ENCODE assay signal across 8 cellular contexts in genomic region chr13:113001251-113002140, GRCh38. TPM values are rescaled to one million over a fixed set of nuclear protein-coding genes. Genes with fewer than 3 reads are reported as not detected.
DNase-seq lines count a peak whose midpoint lies in the region; ATAC-seq and TF ChIP-seq lines count a peak whose summit lies in the region.

No MANE protein-coding gene starts in this region.

- CTCF ChIA-PET in HEK293 (lab: Yijun Ruan, JAX), result interaction anchor here (0.5 to 2.0 kb wide), 6 partner anchors 26 to 1977 kb away, joined by 3 to 5 read pairs (median 3); no protein-coding TSS in a partner anchor

- peak overlapping the region; percentile 30 for H3K4me3 ChIP-seq in HEK293 (ENCODE audit: low read depth, low read length)
- H3K4me3 ChIP-seq in heart left ventricle, result peak overlapping the region in 11 of 12 donors; percentile 13 to 52 (median 43)

- WGBS in heart left ventricle, 4 donors, result 14 to 24% (median 17%) methylated on average over 35 to 50 of the region's 50 CpGs

- no peak for TF ChIP-seq POLR2A in heart left ventricle (IDR thresholded peaks at IDR 0.05)

- no peaks in the 10 kb centered on the region for H3K36me3 ChIP-seq in HEK293 (ENCODE audit: control insufficient read depth in 2 of 2, insufficient read depth in 1 of 2, low read length in 2 of 2)
- peaks cover 0 to 11% (median 3%) of the 10 kb centered on the region in 9 donors for H3K36me3 ChIP-seq in heart left ventricle

- intact Hi-C loops in heart left ventricle (cut with DNase I) (loop anchor here in 1 of 10 donors (10.0 kb wide), 1 partner anchor 57 kb away; no protein-coding TSS in a partner anchor), sciatic nerve (cut with DNase I) (no loop called here)

- peak; percentile 24 to 76 (median 64) for ATAC-seq in heart left ventricle
- peak; percentile 33 for ATAC-seq in sciatic nerve
- no peak for ATAC-seq in GM18870 (IDR thresholded peaks at IDR 0.05; ENCODE audit: unreplicated experiment)
- ATAC-seq in GM21786 (IDR thresholded peaks at IDR 0.05; ENCODE audit: unreplicated experiment), result no peak

- peak overlapping the region; percentile 30; the same call in 1 of the 2 replicates for H3K27ac ChIP-seq in HEK293 (ENCODE audit: extremely low read depth, low read depth, low read length)
- H3K27ac ChIP-seq in heart left ventricle, result peak overlapping the region in 4 of 12 donors; percentile 10 to 61 (median 32)

- peak; percentile 43 for DNase-seq in NCI-H748 treated with DMSO at 0.1 percent for 48 hours (lab: John Stamatoyannopoulos, UW)
- DNase-seq in heart left ventricle, result peak in 2 of 5 donors; percentile 64 to 66
- no peak for DNase-seq in sciatic nerve (ENCODE audit: low spot score)
- no peak for DNase-seq in stimulated activated CD4-positive, alpha-beta T cell treated with anti-CD3 and anti-CD28 coated beads, Interleukin-12 subunit alpha, Interleukin-12 subunit beta, amount 100 ng/mL, for 4 hours
- no peak for DNase-seq in T-helper 2 cell

- POLR2A ChIA-PET in HEK293 (lab: Yijun Ruan, JAX), result interaction anchor here (1.0 to 1.1 kb wide), 2 partner anchors 19 to 33 kb away, joined by 3 read pairs; no protein-coding TSS in a partner anchor

- H3K27me3 ChIP-seq in heart left ventricle, result peaks cover 0 to 13% (median 0%) of the 10 kb centered on the region in 9 donors

- H3K9me3 ChIP-seq in HEK293 (ENCODE audit: control insufficient read depth, insufficient read depth, low read depth, low read length) (no peaks in the 10 kb centered on the region), heart left ventricle (no peaks in the 10 kb centered on the region)

- peaks cover 2% of the 10 kb centered on the region; the same call in 1 of the 2 replicates for H3K4me1 ChIP-seq in HEK293 (ENCODE audit: control insufficient read depth, insufficient read depth, low read length)
- peaks cover 11 to 55% (median 35%) of the 10 kb centered on the region in 12 donors for H3K4me1 ChIP-seq in heart left ventricle

- TF ChIP-seq CTCF in HEK293 (tag by site-specific recombination; IDR thresholded peaks at IDR 0.05) (no peak), heart left ventricle (IDR thresholded peaks at IDR 0.05) (no peak)

TF ChIP-seq in HEK293, 187 proteins besides CTCF, POLR2A, EP300 and RAD21 (continues in another document):
- TF ChIP-seq ZNF19 (tag by site-specific recombination; IDR thresholded peaks at IDR 0.05; ENCODE audit: low read depth) (no peak), ZNF2 (tag by site-specific recombination; IDR thresholded peaks at IDR 0.05) (no peak), ZEB2 (tag by site-specific recombination; IDR thresholded peaks at IDR 0.05) (peak; percentile 53; the same call in 1 of the 2 replicates), ZNF501 (tag by site-specific recombination; IDR thresholded peaks at IDR 0.05) (peak; percentile 71; the same call in 1 of the 2 replicates), ZNF580 (tag by site-specific recombination; IDR thresholded peaks at IDR 0.05) (no peak), ZNF664 (tag by site-specific recombination; IDR thresholded peaks at IDR 0.05) (no peak), ZNF623 (tag by site-specific recombination; IDR thresholded peaks at IDR 0.05) (no peak), ZBTB48 (tag by site-specific recombination; IDR thresholded peaks at IDR 0.05) (peak; percentile 96), SCRT1 (tag by site-specific recombination; IDR thresholded peaks at IDR 0.05; ENCODE audit: borderline replicate concordance) (no peak), HOXC10 (CRISPR knock-in tag; IDR thresholded peaks at IDR 0.05) (no peak), ZNF335 (tag by site-specific recombination; conservative IDR thresholded peaks at IDR 0.05) (peak; percentile 81), WT1 (tag by site-specific recombination; IDR thresholded peaks at IDR 0.05) (no peak), TSHZ1 (tag by site-specific recombination; IDR thresholded peaks at IDR 0.05; ENCODE audit: borderline replicate concordance) (no peak), ZNF792 (tag by site-specific recombination; IDR thresholded peaks at IDR 0.05) (no peak), ZFHX2 (tag by site-specific recombination; conservative IDR thresholded peaks at IDR 0.05) (peak; percentile 56), ZNF114 (tag by site-specific recombination; IDR thresholded peaks at IDR 0.05) (no peak), BCL11A (tag by site-specific recombination; IDR thresholded peaks at IDR 0.05; ENCODE audit: low read depth) (no peak), ZBTB11 (tag by site-specific recombination; conservative IDR thresholded peaks at IDR 0.05; ENCODE audit: low read depth) (no peak), ZNF747 (tag by site-specific recombination; IDR thresholded peaks at IDR 0.05) (no peak), ZBTB20 (tag by site-specific recombination; IDR thresholded peaks at IDR 0.05) (peak; percentile 79)
- TF ChIP-seq, protein P1, sequence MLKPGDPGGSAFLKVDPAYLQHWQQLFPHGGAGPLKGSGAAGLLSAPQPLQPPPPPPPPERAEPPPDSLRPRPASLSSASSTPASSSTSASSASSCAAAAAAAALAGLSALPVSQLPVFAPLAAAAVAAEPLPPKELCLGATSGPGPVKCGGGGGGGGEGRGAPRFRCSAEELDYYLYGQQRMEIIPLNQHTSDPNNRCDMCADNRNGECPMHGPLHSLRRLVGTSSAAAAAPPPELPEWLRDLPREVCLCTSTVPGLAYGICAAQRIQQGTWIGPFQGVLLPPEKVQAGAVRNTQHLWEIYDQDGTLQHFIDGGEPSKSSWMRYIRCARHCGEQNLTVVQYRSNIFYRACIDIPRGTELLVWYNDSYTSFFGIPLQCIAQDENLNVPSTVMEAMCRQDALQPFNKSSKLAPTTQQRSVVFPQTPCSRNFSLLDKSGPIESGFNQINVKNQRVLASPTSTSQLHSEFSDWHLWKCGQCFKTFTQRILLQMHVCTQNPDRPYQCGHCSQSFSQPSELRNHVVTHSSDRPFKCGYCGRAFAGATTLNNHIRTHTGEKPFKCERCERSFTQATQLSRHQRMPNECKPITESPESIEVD (tag by site-specific recombination; IDR thresholded peaks at IDR 0.05), result no peak

RNA-seq across cellular contexts. Expression of gene MCF2L, which starts 32.5 kb away (rescaled TPM):
- total RNA-seq in heart left ventricle, result 10 to 100 TPM; 26.0 to 61.0 (median 43.6) TPM
- 10 to 100 TPM; 37.7 to 40.0 TPM for polyA plus RNA-seq in heart left ventricle
- 64.1 TPM for total RNA-seq in sciatic nerve

Comparison
In these comparisons a context has a peak if more than half of its experiments do, and no peak if none do; other contexts are left out.
1. ATAC-seq: peak in heart left ventricle (4 of 4) and sciatic nerve (single experiment); none in GM18870 (single experiment) and GM21786 (single experiment).